In the genomic region with DNA sequence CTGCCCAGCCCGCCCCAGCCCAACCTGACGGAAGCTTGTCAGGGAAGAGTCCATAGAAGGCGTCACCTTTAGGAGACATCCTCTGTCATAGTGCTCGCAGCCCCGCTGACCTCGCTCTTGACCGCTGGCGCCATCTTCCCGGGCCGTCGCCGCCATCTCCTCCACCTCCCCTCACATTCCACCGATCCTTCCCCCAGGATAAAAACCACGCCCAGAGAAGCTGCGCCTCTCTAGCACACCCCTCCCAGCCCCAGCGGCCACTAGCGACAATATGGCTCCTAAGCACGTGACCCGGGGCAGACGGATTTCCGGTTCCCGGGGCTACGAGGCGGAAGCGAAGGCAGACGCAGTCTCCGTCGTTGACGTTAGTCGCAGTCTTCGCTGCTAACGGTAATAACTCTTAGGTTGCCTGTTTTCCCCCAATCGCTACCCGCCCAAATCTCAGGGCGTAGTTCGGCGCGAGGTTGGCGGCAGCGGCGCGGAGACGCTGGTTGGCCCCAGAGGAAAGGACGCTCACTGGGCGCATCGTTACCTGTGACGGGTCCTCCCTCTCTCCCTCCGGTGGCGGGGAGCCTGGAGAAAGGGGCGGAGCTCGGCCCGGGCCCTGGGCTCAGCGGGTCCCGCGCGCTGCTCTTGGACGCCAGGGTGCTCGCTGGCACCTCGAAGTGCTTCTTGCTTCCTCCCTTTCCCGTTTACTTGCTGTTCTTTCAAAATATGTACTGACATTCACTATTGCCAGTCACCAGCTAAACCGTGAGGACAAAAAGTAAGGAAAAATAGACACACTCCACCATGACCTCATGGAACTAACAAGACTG, we compare ENCODE assay signal across 1 cellular context.
TF ChIP-seq lines count a peak whose summit lies in the region.

A gene (minus strand): TSS at position 273 of the 818 bp plus-strand sequence. CDS start 117 bp downstream, at position 156.
A gene with protein sequence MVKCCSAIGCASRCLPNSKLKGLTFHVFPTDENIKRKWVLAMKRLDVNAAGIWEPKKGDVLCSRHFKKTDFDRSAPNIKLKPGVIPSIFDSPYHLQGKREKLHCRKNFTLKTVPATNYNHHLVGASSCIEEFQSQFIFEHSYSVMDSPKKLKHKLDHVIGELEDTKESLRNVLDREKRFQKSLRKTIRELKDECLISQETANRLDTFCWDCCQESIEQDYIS (plus strand): TSS at position 343 of the 818 bp plus-strand sequence. CDS start 980 bp downstream, outside the sequence.

TF ChIP-seq in K562, 482 proteins besides CTCF, POLR2A, EP300 and RAD21 (continued from another document and continues in another):
- TF ChIP-seq ZNF551 (CRISPR knock-in tag; IDR thresholded peaks at IDR 0.05): no peak
- TF ChIP-seq, protein P1, sequence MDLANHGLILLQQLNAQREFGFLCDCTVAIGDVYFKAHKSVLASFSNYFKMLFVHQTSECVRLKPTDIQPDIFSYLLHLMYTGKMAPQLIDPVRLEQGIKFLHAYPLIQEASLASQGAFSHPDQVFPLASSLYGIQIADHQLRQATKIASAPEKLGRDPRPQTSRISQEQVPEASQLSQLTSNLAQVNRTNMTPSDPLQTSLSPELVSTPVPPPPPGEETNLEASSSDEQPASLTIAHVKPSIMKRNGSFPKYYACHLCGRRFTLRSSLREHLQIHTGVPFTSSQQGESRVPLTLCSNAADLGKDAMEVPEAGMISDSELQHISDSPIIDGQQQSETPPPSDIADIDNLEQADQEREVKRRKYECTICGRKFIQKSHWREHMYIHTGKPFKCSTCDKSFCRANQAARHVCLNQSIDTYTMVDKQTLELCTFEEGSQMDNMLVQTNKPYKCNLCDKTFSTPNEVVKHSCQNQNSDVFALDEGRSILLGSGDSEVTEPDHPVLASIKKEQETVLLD (IDR thresholded peaks at IDR 0.05): peak; percentile 62; the same call in 1 of the 2 replicates
- no peak for TF ChIP-seq NFE2 (IDR thresholded peaks at IDR 0.05; ENCODE audit: low read depth)
- TF ChIP-seq ZNF232 (CRISPR knock-in tag; IDR thresholded peaks at IDR 0.05): no peak
- TF ChIP-seq, protein P2, sequence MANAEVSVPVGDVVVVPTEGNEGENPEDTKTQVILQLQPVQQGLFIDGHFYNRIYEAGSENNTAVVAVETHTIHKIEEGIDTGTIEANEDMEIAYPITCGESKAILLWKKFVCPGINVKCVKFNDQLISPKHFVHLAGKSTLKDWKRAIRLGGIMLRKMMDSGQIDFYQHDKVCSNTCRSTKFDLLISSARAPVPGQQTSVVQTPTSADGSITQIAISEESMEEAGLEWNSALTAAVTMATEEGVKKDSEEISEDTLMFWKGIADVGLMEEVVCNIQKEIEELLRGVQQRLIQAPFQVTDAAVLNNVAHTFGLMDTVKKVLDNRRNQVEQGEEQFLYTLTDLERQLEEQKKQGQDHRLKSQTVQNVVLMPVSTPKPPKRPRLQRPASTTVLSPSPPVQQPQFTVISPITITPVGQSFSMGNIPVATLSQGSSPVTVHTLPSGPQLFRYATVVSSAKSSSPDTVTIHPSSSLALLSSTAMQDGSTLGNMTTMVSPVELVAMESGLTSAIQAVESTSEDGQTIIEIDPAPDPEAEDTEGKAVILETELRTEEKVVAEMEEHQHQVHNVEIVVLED (CRISPR knock-in tag; IDR thresholded peaks at IDR 0.05): peak; percentile 73
- no peak for TF ChIP-seq ZNF316 (IDR thresholded peaks at IDR 0.05)
- 0 out of 2 replicates have a peak, but pooled peaks have one; percentile 24 for TF ChIP-seq MXI1 (IDR thresholded peaks at IDR 0.05; ENCODE audit: low read depth, low read length)
- TF ChIP-seq KLF13 (tag; IDR thresholded peaks at IDR 0.05; ENCODE audit: borderline replicate concordance, low read depth): peak; percentile 34; the same call in 1 of the 2 replicates
- TF ChIP-seq SAFB (IDR thresholded peaks at IDR 0.05; ENCODE audit: borderline replicate concordance, low read depth, low read length): no peak
- TF ChIP-seq, protein P3, sequence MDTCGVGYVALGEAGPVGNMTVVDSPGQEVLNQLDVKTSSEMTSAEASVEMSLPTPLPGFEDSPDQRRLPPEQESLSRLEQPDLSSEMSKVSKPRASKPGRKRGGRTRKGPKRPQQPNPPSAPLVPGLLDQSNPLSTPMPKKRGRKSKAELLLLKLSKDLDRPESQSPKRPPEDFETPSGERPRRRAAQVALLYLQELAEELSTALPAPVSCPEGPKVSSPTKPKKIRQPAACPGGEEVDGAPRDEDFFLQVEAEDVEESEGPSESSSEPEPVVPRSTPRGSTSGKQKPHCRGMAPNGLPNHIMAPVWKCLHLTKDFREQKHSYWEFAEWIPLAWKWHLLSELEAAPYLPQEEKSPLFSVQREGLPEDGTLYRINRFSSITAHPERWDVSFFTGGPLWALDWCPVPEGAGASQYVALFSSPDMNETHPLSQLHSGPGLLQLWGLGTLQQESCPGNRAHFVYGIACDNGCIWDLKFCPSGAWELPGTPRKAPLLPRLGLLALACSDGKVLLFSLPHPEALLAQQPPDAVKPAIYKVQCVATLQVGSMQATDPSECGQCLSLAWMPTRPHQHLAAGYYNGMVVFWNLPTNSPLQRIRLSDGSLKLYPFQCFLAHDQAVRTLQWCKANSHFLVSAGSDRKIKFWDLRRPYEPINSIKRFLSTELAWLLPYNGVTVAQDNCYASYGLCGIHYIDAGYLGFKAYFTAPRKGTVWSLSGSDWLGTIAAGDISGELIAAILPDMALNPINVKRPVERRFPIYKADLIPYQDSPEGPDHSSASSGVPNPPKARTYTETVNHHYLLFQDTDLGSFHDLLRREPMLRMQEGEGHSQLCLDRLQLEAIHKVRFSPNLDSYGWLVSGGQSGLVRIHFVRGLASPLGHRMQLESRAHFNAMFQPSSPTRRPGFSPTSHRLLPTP (IDR thresholded peaks at IDR 0.05; ENCODE audit: borderline replicate concordance, extremely low read depth, insufficient read length): no peak
- no peak for TF ChIP-seq EWSR1 (IDR thresholded peaks at IDR 0.05; ENCODE audit: borderline replicate concordance, low read depth, partially characterized antibody)
- no peak for TF ChIP-seq ZNF239 (CRISPR knock-in tag; IDR thresholded peaks at IDR 0.05)
- TF ChIP-seq, protein P4, sequence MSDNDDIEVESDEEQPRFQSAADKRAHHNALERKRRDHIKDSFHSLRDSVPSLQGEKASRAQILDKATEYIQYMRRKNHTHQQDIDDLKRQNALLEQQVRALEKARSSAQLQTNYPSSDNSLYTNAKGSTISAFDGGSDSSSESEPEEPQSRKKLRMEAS (CRISPR knock-in tag; IDR thresholded peaks at IDR 0.05): peak; percentile 89
- TF ChIP-seq NFATC3 (IDR thresholded peaks at IDR 0.05): no peak
- no peak for TF ChIP-seq XRCC5 (IDR thresholded peaks at IDR 0.05; ENCODE audit: low read depth, low read length)
- TF ChIP-seq ARNT (IDR thresholded peaks at IDR 0.05): peak in 1 of 2 experiments; percentile 56; a peak in 2 of 4 replicates
- TF ChIP-seq, protein P5, sequence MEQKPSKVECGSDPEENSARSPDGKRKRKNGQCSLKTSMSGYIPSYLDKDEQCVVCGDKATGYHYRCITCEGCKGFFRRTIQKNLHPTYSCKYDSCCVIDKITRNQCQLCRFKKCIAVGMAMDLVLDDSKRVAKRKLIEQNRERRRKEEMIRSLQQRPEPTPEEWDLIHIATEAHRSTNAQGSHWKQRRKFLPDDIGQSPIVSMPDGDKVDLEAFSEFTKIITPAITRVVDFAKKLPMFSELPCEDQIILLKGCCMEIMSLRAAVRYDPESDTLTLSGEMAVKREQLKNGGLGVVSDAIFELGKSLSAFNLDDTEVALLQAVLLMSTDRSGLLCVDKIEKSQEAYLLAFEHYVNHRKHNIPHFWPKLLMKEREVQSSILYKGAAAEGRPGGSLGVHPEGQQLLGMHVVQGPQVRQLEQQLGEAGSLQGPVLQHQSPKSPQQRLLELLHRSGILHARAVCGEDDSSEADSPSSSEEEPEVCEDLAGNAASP (IDR thresholded peaks at IDR 0.05): no peak
- TF ChIP-seq, protein P6, sequence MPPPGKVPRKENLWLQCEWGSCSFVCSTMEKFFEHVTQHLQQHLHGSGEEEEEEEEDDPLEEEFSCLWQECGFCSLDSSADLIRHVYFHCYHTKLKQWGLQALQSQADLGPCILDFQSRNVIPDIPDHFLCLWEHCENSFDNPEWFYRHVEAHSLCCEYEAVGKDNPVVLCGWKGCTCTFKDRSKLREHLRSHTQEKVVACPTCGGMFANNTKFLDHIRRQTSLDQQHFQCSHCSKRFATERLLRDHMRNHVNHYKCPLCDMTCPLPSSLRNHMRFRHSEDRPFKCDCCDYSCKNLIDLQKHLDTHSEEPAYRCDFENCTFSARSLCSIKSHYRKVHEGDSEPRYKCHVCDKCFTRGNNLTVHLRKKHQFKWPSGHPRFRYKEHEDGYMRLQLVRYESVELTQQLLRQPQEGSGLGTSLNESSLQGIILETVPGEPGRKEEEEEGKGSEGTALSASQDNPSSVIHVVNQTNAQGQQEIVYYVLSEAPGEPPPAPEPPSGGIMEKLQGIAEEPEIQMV (tag; conservative IDR thresholded peaks at IDR 0.05; ENCODE audit: low read depth): no peak
- TF ChIP-seq NR1H2 (CRISPR knock-in tag; IDR thresholded peaks at IDR 0.05): no peak
- peak; percentile 72 to 78; a peak in 2 of 4 replicates for TF ChIP-seq SIN3A (IDR thresholded peaks at IDR 0.05; ENCODE audit: borderline replicate concordance in 2 of 2, control insufficient read depth in 1 of 2, low read depth in 2 of 2, low read length in 2 of 2)
- peak; percentile 34 for TF ChIP-seq FIP1L1 (IDR thresholded peaks at IDR 0.05; ENCODE audit: low read depth, low read length, poor library complexity, severe bottlenecking)
- TF ChIP-seq, protein P7, sequence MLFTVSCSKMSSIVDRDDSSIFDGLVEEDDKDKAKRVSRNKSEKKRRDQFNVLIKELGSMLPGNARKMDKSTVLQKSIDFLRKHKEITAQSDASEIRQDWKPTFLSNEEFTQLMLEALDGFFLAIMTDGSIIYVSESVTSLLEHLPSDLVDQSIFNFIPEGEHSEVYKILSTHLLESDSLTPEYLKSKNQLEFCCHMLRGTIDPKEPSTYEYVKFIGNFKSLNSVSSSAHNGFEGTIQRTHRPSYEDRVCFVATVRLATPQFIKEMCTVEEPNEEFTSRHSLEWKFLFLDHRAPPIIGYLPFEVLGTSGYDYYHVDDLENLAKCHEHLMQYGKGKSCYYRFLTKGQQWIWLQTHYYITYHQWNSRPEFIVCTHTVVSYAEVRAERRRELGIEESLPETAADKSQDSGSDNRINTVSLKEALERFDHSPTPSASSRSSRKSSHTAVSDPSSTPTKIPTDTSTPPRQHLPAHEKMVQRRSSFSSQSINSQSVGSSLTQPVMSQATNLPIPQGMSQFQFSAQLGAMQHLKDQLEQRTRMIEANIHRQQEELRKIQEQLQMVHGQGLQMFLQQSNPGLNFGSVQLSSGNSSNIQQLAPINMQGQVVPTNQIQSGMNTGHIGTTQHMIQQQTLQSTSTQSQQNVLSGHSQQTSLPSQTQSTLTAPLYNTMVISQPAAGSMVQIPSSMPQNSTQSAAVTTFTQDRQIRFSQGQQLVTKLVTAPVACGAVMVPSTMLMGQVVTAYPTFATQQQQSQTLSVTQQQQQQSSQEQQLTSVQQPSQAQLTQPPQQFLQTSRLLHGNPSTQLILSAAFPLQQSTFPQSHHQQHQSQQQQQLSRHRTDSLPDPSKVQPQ (CRISPR knock-in tag; IDR thresholded peaks at IDR 0.05; ENCODE audit: borderline replicate concordance): no peak
- TF ChIP-seq, protein P8, sequence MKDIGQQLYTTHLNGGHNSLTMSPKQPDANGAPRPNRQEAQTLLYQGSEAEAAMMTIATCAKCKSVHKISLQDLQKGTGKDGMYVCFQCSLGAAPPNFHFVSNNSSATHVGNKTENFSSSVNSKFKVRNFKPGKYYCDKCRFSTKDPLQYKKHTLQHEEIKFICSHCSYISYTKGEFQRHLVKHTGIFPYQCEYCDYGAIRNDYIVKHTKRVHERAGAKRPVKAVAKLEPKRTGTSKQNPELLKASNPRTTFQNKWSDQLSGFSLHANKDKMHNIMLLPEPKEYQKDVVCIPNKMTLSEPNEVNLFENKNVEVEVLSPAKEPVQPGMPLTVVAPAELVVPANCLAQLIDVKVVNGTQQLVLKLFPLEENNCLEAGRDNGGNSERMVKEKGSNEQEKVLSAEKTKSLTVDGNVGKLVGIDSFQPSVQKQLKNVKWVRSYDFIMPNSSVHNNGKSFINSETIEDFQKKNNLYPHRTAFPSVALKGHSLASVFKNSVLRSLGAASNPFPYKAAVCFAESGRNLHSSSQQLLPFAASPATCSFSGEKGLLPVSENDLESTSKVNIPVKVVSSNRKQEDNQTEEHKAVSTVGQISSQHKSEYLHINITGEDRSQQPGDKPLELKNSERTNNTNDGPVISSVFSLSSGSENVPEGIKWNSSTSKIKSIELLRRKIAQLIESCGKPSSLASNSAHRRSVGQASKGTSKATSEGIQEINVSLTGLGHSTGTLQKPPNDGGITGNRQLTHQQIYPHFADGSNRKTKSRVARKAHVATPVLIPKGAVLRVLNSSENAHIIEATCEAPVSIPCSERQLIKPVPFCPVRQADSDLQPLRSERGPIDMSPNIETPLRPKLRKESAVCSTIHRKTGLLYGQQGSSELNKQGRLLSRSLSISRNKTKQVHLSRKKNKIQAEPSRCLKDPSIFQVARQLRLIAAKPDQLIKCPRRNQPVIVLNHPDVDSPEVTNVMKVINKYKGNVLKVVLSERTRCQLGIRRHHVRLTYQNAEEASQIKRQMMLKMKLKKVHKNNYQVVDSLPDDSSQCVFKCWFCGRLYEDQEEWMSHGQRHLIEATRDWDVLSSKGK (CRISPR knock-in tag; IDR thresholded peaks at IDR 0.05): no peak
- no peak for TF ChIP-seq GTF2A2 (tag; IDR thresholded peaks at IDR 0.05)
- TF ChIP-seq ZNF586 (CRISPR knock-in tag; conservative IDR thresholded peaks at IDR 0.05): no peak
- TF ChIP-seq POLR2G (IDR thresholded peaks at IDR 0.05; ENCODE audit: low read depth, low read length): peak; percentile 94
- TF ChIP-seq, protein P9, sequence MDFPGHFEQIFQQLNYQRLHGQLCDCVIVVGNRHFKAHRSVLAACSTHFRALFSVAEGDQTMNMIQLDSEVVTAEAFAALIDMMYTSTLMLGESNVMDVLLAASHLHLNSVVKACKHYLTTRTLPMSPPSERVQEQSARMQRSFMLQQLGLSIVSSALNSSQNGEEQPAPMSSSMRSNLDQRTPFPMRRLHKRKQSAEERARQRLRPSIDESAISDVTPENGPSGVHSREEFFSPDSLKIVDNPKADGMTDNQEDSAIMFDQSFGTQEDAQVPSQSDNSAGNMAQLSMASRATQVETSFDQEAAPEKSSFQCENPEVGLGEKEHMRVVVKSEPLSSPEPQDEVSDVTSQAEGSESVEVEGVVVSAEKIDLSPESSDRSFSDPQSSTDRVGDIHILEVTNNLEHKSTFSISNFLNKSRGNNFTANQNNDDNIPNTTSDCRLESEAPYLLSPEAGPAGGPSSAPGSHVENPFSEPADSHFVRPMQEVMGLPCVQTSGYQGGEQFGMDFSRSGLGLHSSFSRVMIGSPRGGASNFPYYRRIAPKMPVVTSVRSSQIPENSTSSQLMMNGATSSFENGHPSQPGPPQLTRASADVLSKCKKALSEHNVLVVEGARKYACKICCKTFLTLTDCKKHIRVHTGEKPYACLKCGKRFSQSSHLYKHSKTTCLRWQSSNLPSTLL (IDR thresholded peaks at IDR 0.05): no peak
- TF ChIP-seq MIER1 (IDR thresholded peaks at IDR 0.05; ENCODE audit: low read depth): no peak
- TF ChIP-seq MEIS2 (IDR thresholded peaks at IDR 0.05; ENCODE audit: partially characterized antibody): peak; percentile 31
- TF ChIP-seq, protein P10, sequence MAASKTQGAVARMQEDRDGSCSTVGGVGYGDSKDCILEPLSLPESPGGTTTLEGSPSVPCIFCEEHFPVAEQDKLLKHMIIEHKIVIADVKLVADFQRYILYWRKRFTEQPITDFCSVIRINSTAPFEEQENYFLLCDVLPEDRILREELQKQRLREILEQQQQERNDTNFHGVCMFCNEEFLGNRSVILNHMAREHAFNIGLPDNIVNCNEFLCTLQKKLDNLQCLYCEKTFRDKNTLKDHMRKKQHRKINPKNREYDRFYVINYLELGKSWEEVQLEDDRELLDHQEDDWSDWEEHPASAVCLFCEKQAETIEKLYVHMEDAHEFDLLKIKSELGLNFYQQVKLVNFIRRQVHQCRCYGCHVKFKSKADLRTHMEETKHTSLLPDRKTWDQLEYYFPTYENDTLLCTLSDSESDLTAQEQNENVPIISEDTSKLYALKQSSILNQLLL (CRISPR knock-in tag; IDR thresholded peaks at IDR 0.05; ENCODE audit: borderline replicate concordance): no peak
- TF ChIP-seq PTTG1 (tag; IDR thresholded peaks at IDR 0.05; ENCODE audit: low read depth): no peak
- peak; percentile 81 for TF ChIP-seq MYC (IDR thresholded peaks at IDR 0.05; ENCODE audit: low read depth, low read length)
- TF ChIP-seq MYC (CRISPR knock-in tag; IDR thresholded peaks at IDR 0.05; ENCODE audit: borderline replicate concordance, low read depth): no peak
- TF ChIP-seq MCM2 (IDR thresholded peaks at IDR 0.05; ENCODE audit: low read depth): no peak
